Comparison of ENCODE assay signal across 8 cellular contexts in the genomic region with DNA sequence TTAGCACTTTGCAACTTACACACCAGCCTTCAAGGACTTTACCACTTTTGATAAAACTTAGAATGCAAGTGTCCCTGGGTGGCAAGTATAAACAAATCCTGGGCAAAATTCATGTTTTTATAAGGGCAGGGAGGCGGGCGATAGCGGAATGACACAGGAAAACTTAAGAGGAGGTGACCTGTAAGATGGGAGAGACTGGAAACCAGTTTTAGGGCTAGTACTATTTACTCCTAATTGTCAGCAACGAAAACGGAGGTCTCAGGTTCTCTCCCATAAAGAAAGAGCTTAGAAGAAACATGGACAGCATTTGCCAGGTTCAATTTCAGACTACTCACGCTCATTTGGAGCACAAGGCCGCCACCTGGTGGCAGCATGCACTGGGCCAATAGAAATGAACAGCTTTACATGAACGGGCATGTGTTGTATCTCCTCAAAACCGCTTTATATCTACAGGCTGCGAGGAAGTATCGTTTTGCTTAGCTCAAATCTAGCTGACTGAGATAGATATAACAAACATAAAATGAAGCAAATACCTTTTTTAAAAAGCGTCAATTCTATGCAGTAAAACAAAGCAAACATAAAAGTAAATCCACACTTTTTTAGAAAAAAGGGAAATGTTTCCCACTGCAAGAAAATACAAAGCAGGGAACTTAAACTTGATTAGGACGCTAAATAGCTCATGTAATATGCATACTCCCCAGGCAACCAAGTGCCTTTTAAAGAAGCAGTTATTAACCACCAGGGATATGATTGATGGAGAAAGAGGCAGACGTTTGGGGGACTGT. TPM values are rescaled to one million over a fixed set of nuclear protein-coding genes. Genes with fewer than 3 reads are reported as not detected.
DNase-seq lines count a peak whose midpoint lies in the region; ATAC-seq and TF ChIP-seq lines count a peak whose summit lies in the region.

No MANE protein-coding gene starts in this region.

- TF ChIP-seq CTCF in AG04450 (IDR thresholded peaks at IDR 0.05; ENCODE audit: low read depth, low read length) (peak; percentile 96), WI38 (IDR thresholded peaks at IDR 0.05; ENCODE audit: low read depth, low read length) (peak; percentile 95), breast epithelium (IDR thresholded peaks at IDR 0.05) (peak; percentile 24 to 79 (median 74))

- H3K27ac ChIP-seq in AG04450 (ENCODE audit: low read depth, low read length) (no peak overlapping the region), breast epithelium (no peak overlapping the region)

- H3K36me3 ChIP-seq in breast epithelium: no peaks in the 10 kb centered on the region

- H3K4me3 ChIP-seq in AG04450 (ENCODE audit: low read depth, low read length): no peak overlapping the region
- H3K4me3 ChIP-seq in WI38 (ENCODE audit: low read depth, low read length): no peak overlapping the region
- no peak overlapping the region for H3K4me3 ChIP-seq in breast epithelium

- intact Hi-C loops in breast epithelium (cut with DNase I; ENCODE audit: low total_unique reads): no loop called here

- TF ChIP-seq POLR2A in breast epithelium (IDR thresholded peaks at IDR 0.05): no peak

- H3K9me3 ChIP-seq in AG04450 (ENCODE audit: control insufficient read depth, insufficient read depth, low read length) (no peaks in the 10 kb centered on the region), breast epithelium (no peaks in the 10 kb centered on the region)

- CTCF ChIA-PET in AG04450 (lab: Charles Lee): interaction anchor here (0.5 to 2.7 kb wide), 75 partner anchors 9 to 1142 kb away, joined by 3 to 209 read pairs (median 4); no protein-coding TSS in a partner anchor

- no peaks in the 10 kb centered on the region for H3K4me1 ChIP-seq in breast epithelium

- POLR2A ChIA-PET in AG04450 (lab: Yijun Ruan, JAX): interaction anchor here (0.8 kb wide), 1 partner anchor 11 kb away, joined by 3 read pairs; no protein-coding TSS in a partner anchor

- H3K27me3 ChIP-seq in AG04450 (ENCODE audit: control insufficient read depth, insufficient read depth, low read length): no peaks in the 10 kb centered on the region
- no peaks in the 10 kb centered on the region for H3K27me3 ChIP-seq in breast epithelium

- ATAC-seq in GM18868 (IDR thresholded peaks at IDR 0.05; ENCODE audit: unreplicated experiment): peak; percentile 97
- ATAC-seq in HG03196 (IDR thresholded peaks at IDR 0.05; ENCODE audit: unreplicated experiment): peak; percentile 93

- DNase-seq in AG04450 (ENCODE audit: low read depth, low spot score) (peak; percentile 76), NCI-H2227 treated with DMSO at 0.1 percent for 48 hours (lab: John Stamatoyannopoulos, UW) (peak; percentile 87), breast epithelium (ENCODE audit: low spot score in 2 of 2) (peak; percentile 76 to 82), islet precursor cell (peak; percentile 92)
- peak; percentile 54 to 70 (median 66) for DNase-seq in stimulated activated CD4-positive, alpha-beta T cell treated with anti-CD3 and anti-CD28 coated beads, Interleukin-1b, Interleukin-23, amount 100 ng/mL, for 24 hours (ENCODE audit: low read depth in 4 of 4, low spot score in 1 of 4)

RNA-seq across cellular contexts. Expression of gene SVOPL, which starts 37.6 kb away (rescaled TPM):
- not detected in 2 replicates for polyA plus RNA-seq in AG04450 (2011; rRNA removed)
- polyA minus RNA-seq in AG04450 (2011; rRNA and poly(A)+ RNA removed): not detected in 2 replicates
- total RNA-seq in breast epithelium: under 1 TPM in 2 of 3 donors, not detected in 1; 0.15 to 0.33 TPM

RNA-seq across cellular contexts. Expression of gene TMEM213, which starts 59.1 kb away (rescaled TPM):
- not detected in 2 replicates for polyA plus RNA-seq in AG04450 (2011; rRNA removed)
- not detected in 2 replicates for polyA minus RNA-seq in AG04450 (2011; rRNA and poly(A)+ RNA removed)
- total RNA-seq in breast epithelium: 1 to 10 TPM in 1 of 3 donors, under 1 TPM in 1, not detected in 1; 0.88 to 2.3 TPM

RNA-seq across cellular contexts. Expression of gene ATP6V0A4, which starts 59.3 kb away (rescaled TPM):
- polyA plus RNA-seq in AG04450 (2011; rRNA removed): not detected in 2 replicates
- polyA minus RNA-seq in AG04450 (2011; rRNA and poly(A)+ RNA removed): not detected in 2 replicates
- 1 to 10 TPM in 2 of 3 donors, not detected in 1; 2.6 to 4.7 TPM for total RNA-seq in breast epithelium
